In the genomic region with DNA sequence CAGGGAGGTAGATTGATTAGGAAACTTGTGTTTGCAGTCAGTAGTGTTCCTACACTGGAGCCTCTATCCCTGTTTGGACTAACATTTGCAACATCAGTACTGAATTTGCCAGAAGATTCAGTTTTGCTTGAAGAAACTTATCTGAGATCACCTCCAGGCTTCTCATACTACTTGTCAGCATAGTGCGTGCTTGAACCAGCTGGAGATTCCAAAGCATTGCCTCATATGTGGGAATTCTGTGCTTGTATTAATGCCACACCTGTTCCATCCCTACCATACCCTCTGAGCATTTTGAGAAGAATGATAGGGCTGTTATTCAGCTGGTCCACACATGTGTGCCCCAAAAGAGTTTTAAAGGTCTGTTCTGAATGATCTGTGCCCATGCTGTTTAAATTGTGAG, we compare ENCODE assay signal across 21 cellular contexts.
DNase-seq lines count a peak whose midpoint lies in the region; ATAC-seq and TF ChIP-seq lines count a peak whose summit lies in the region.
"Had no signal": no experiment of that assay in that cellular context is flagged by ENCODE, and none has a peak within 500 bp of the region (broad histone marks: within the 10 kb centered on the region; RNA-seq: fewer than 3 reads in every experiment).

No MANE protein-coding gene starts in this region.

- H3K9ac ChIP-seq in IMR-90 (ENCODE audit: low read depth, low read length) (no peak overlapping the region), trophoblast cell (ENCODE audit: low read length) (no peak overlapping the region)
- H3K9ac ChIP-seq: BLaER1 had no signal

- H3K4ac ChIP-seq in IMR-90 (ENCODE audit: low read depth, low read length): no peak overlapping the region
- no peak overlapping the region for H3K4ac ChIP-seq in trophoblast cell (ENCODE audit: low read depth, low read length)

- in situ Hi-C loops in IMR-90 (cut with MboI; ENCODE audit: low sequenced_read_pairs): no loop called here

- POLR2A ChIA-PET in IMR-90 (lab: Charles Lee; ENCODE audit: unreplicated experiment): no interaction called here

- H2BK5ac ChIP-seq in IMR-90 (ENCODE audit: low read depth, low read length, poor library complexity, severe bottlenecking) (no peak overlapping the region), trophoblast cell (ENCODE audit: low read depth, low read length, poor library complexity) (no peak overlapping the region)

- no peak overlapping the region for H3K27ac Mint-ChIP-seq in activated naive CD8-positive, alpha-beta T cell treated with anti-CD3 and anti-CD28 coated beads for 36 hours
- H3K27ac Mint-ChIP-seq: CD4-positive, CD25-positive, alpha-beta regulatory T cell had no signal

- H3K14ac ChIP-seq in IMR-90 (replicated peaks; ENCODE audit: low read depth, low read length): no peak overlapping the region
- no peak overlapping the region for H3K14ac ChIP-seq in trophoblast cell (ENCODE audit: low read length)

- DNase-seq in IMR-90 (peak; percentile 53), SJCRH30 (peak; percentile 41 to 74), fibroblast of villous mesenchyme (ENCODE audit: low read depth) (peak; percentile 10), trophoblast cell (peak; percentile 76 to 91), nucleus accumbens (lab: John Stamatoyannopoulos, UW) (no peak)
- no peak for DNase-seq in activated naive CD8-positive, alpha-beta T cell treated with anti-CD3 and anti-CD28 coated beads for 36 hours
- DNase-seq: CD4-positive, CD25-positive, alpha-beta regulatory T cell; DMS153; DND-41; HCEC 1CT; KBM-7; NCI-H1048; NCI-H1417; NCI-H1694; NCI-H2081; NCI-H2227 treated with DMSO at 0.1 percent for 48 hours; NCI-H510A; NCI-H69; Right ventricle myocardium superior had no signal

- H3K79me1 ChIP-seq in IMR-90 (ENCODE audit: low read depth in 1 of 2, low read length in 2 of 2): no peaks in the 10 kb centered on the region
- H3K79me1 ChIP-seq in trophoblast cell (ENCODE audit: low read length): no peaks in the 10 kb centered on the region

- intact Hi-C loops in IMR-90 (cut with micrococcal nuclease): loop anchor here (5.0 kb wide), 1 partner anchor 38 kb away; no protein-coding TSS in a partner anchor

- BruUV-seq in IMR-90 (replicated peaks; lab: Mats Ljungman, UMichigan): no TSS peak

- H2BK120ac ChIP-seq in IMR-90 (ENCODE audit: low read depth, low read length): no peak overlapping the region
- H2BK120ac ChIP-seq in trophoblast cell (ENCODE audit: insufficient read depth, low read length, poor library complexity): no peak overlapping the region

- H2BK12ac ChIP-seq in trophoblast cell (ENCODE audit: low read length): no peak overlapping the region

- H3K36me3 Mint-ChIP-seq in activated naive CD8-positive, alpha-beta T cell treated with anti-CD3 and anti-CD28 coated beads for 36 hours: peaks cover 2% of the 10 kb centered on the region
- H3K36me3 Mint-ChIP-seq: CD4-positive, CD25-positive, alpha-beta regulatory T cell had no signal

- H3K27me3 ChIP-seq in IMR-90 (ENCODE audit: control insufficient read depth, insufficient read depth, low read length) (no peaks in the 10 kb centered on the region; the same call in 1 of the 2 replicates), SJCRH30 (no peaks in the 10 kb centered on the region), trophoblast cell (ENCODE audit: insufficient read depth, low read length) (no peaks in the 10 kb centered on the region)
- H3K27me3 ChIP-seq: BLaER1 had no signal

- H3K23ac ChIP-seq in IMR-90 (ENCODE audit: low read depth, low read length) (no peak overlapping the region), trophoblast cell (ENCODE audit: low read length) (no peak overlapping the region)

- H3K9me1 ChIP-seq in IMR-90 (ENCODE audit: insufficient read depth, low read length): no peaks in the 10 kb centered on the region

- TF ChIP-seq CTCF in IMR-90 (conservative IDR thresholded peaks at IDR 0.05; ENCODE audit: low read depth, low read length) (no peak), fibroblast of villous mesenchyme (IDR thresholded peaks at IDR 0.05; ENCODE audit: insufficient read depth, low read depth, low read length) (no peak)

- no peak overlapping the region for H3K4me3 Mint-ChIP-seq in activated naive CD8-positive, alpha-beta T cell treated with anti-CD3 and anti-CD28 coated beads for 36 hours
- H3K4me3 Mint-ChIP-seq: CD4-positive, CD25-positive, alpha-beta regulatory T cell had no signal

- no peak overlapping the region for H2BK15ac ChIP-seq in IMR-90 (ENCODE audit: low read depth, low read length)

- no peaks in the 10 kb centered on the region for H4K20me1 ChIP-seq in IMR-90 (ENCODE audit: insufficient read depth, low read length)
- H4K20me1 ChIP-seq: BLaER1 had no signal

- H3K36me3 ChIP-seq in IMR-90 (ENCODE audit: control insufficient read depth, insufficient read depth, low read length) (no peaks in the 10 kb centered on the region), SJCRH30 (no peaks in the 10 kb centered on the region), trophoblast cell (ENCODE audit: control insufficient read depth in 1 of 2, insufficient read depth in 2 of 2, low read length in 2 of 2) (no peaks in the 10 kb centered on the region)
- H3K36me3 ChIP-seq: BLaER1 had no signal

- ATAC-seq in IMR-90 (ENCODE audit: low read depth): no peak
- no peak for ATAC-seq in GM18858 (IDR thresholded peaks at IDR 0.05; ENCODE audit: unreplicated experiment)

- H4K8ac ChIP-seq in IMR-90 (ENCODE audit: low read depth in 2 of 2, low read length in 2 of 2): no peak overlapping the region
- no peak overlapping the region for H4K8ac ChIP-seq in trophoblast cell (ENCODE audit: low read depth, low read length)

- peaks cover 3% of the 10 kb centered on the region for H3K27me3 Mint-ChIP-seq in activated naive CD8-positive, alpha-beta T cell treated with anti-CD3 and anti-CD28 coated beads for 36 hours

- no peak overlapping the region for H3K27ac ChIP-seq in IMR-90 (ENCODE audit: insufficient read depth, low read length)
- H3K27ac ChIP-seq in SJCRH30: peak overlapping the region; percentile 19; the same call in 1 of the 2 replicates
- no peak overlapping the region for H3K27ac ChIP-seq in trophoblast cell (ENCODE audit: low read depth, low read length)
- H3K27ac ChIP-seq: BLaER1 had no signal

- H3K4me1 Mint-ChIP-seq in activated naive CD8-positive, alpha-beta T cell treated with anti-CD3 and anti-CD28 coated beads for 36 hours: no peaks in the 10 kb centered on the region
- H3K4me1 Mint-ChIP-seq: CD4-positive, CD25-positive, alpha-beta regulatory T cell had no signal

- no CpG with 5 or more reads among the region's 1 CpG for WGBS in IMR-90 (ENCODE audit: extremely low coverage in 2 of 2, insufficient read length in 1 of 2), 2 experiments
- WGBS in trophoblast cell (ENCODE audit: extremely low coverage, insufficient coverage, insufficient read length): no CpG with 5 or more reads among the region's 1 CpG

- H2BK20ac ChIP-seq in IMR-90 (ENCODE audit: low read depth, low read length): no peak overlapping the region

- H3K4me1 ChIP-seq in IMR-90 (ENCODE audit: control insufficient read depth, insufficient read depth, low read length) (no peaks in the 10 kb centered on the region), SJCRH30 (peaks cover 30% of the 10 kb centered on the region), trophoblast cell (ENCODE audit: control insufficient read depth in 1 of 2, insufficient read depth in 2 of 2, low read length in 2 of 2) (no peaks in the 10 kb centered on the region)

- TF ChIP-seq RAD21 in IMR-90 (IDR thresholded peaks at IDR 0.05; ENCODE audit: low read length): no peak

- H3K4me2 ChIP-seq in IMR-90 (ENCODE audit: low read depth, low read length): no peak overlapping the region
- no peak overlapping the region for H3K4me2 ChIP-seq in trophoblast cell (ENCODE audit: low read length)
- H3K4me2 ChIP-seq: BLaER1 had no signal

- H4K91ac ChIP-seq in IMR-90 (ENCODE audit: insufficient read depth, low read depth, low read length): no peak overlapping the region
- H4K91ac ChIP-seq in trophoblast cell (ENCODE audit: low read depth, low read length): no peak overlapping the region

- H3K9me3 ChIP-seq in IMR-90 (ENCODE audit: control insufficient read depth, insufficient read depth, low read length): no peaks in the 10 kb centered on the region
- no peaks in the 10 kb centered on the region for H3K9me3 ChIP-seq in SJCRH30 (replicated peaks)
- H3K9me3 ChIP-seq in trophoblast cell (ENCODE audit: insufficient read depth, low read depth, low read length): no peaks in the 10 kb centered on the region
- H3K9me3 ChIP-seq: BLaER1 had no signal

- dilution Hi-C loops in IMR-90 (cut with HindIII; ENCODE audit: low sequenced_read_pairs, unreplicated experiment): no loop called here

- no peaks in the 10 kb centered on the region for H3K9me3 Mint-ChIP-seq in activated naive CD8-positive, alpha-beta T cell treated with anti-CD3 and anti-CD28 coated beads for 36 hours

- no peak overlapping the region for H3K18ac ChIP-seq in IMR-90 (ENCODE audit: low read depth, low read length)
- H3K18ac ChIP-seq in trophoblast cell (ENCODE audit: low read length): no peak overlapping the region

- H4K5ac ChIP-seq in IMR-90 (ENCODE audit: low read depth, low read length): no peak overlapping the region

- H3K56ac ChIP-seq in IMR-90 (ENCODE audit: extremely low read depth, insufficient read depth, low read length): no peak overlapping the region

- H2AK9ac ChIP-seq in IMR-90 (replicated peaks; ENCODE audit: low read depth, low read length, poor library complexity): no peak overlapping the region

- H3K4me3 ChIP-seq in IMR-90 (ENCODE audit: insufficient read depth, low read depth, low read length): no peak overlapping the region
- no peak overlapping the region for H3K4me3 ChIP-seq in SJCRH30
- H3K4me3 ChIP-seq in fibroblast of villous mesenchyme (ENCODE audit: low read depth, low read length): no peak overlapping the region
- H3K4me3 ChIP-seq in trophoblast cell (ENCODE audit: low read depth, low read length): no peak overlapping the region
- H3K4me3 ChIP-seq: BLaER1 had no signal

- H2AFZ ChIP-seq in IMR-90 (replicated peaks; ENCODE audit: low read length, poor library complexity) (no peak overlapping the region), trophoblast cell (ENCODE audit: insufficient read depth, low read length, poor library complexity) (no peak overlapping the region)

- CTCF ChIA-PET in IMR-90 (lab: Yijun Ruan, JAX): no interaction called here

- TF ChIP-seq POLR2A in IMR-90 (IDR thresholded peaks at IDR 0.05; ENCODE audit: low read depth, low read length): no peak

- no peak overlapping the region for H4K12ac ChIP-seq in trophoblast cell (ENCODE audit: low read depth, low read length)

- H2AK5ac ChIP-seq in IMR-90 (ENCODE audit: low read depth, low read length): no peak overlapping the region
- no peak overlapping the region for H2AK5ac ChIP-seq in trophoblast cell (ENCODE audit: low read length)

- H3K79me2 ChIP-seq in trophoblast cell (ENCODE audit: control insufficient read depth, insufficient read depth, low read length, poor library complexity): no peaks in the 10 kb centered on the region

Comparison
In these comparisons a context has a peak if more than half of its experiments do, and no peak if none do; other contexts are left out.
1. DNase-seq: peak in IMR-90 (single experiment), SJCRH30 (2 of 2), fibroblast of villous mesenchyme (single experiment) and trophoblast cell (2 of 2); none in nucleus accumbens (0 of 56) and activated naive CD8-positive, alpha-beta T cell treated with anti-CD3 and anti-CD28 coated beads for 36 hours (single experiment).